In the genomic region with DNA sequence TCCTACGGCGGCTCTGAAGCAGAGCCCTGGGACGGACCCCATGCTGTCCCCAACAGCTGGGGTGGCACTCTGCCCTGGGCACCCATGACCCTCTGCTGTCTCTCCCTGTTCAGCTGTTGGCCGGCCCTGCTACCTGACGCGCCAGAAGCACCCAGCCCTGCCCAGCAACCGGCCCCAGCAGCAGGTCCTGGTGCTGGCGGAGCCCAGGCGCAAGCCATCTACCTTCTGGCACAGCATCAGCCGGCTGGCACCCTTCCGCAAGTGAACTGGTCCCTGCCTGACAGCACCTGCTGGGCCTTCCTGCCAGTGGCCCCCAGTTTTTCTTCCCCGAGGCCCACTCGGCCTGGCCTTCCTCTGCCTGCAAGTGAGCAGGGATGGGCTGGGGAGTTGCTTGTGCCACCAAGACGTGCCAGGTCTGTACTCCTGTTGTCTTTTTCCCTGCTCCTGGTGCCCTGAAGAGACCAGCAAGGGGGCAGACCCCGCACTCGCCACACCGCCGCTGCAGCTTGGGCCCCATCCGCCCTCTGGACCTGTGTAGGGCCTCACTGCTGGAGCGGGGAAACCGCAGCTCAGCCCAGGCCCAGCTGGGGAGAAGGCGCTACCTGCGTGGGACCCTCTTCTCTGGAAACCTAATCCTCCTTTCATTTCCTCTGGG, we compare ENCODE assay signal across 3 cellular contexts.
TF ChIP-seq lines count a peak whose summit lies in the region.

No MANE protein-coding gene starts in this region.

TF ChIP-seq in SK-N-SH treated with all-trans-retinoic acid at 6 μM for 48 hours, 23 proteins besides CTCF, POLR2A, EP300 and RAD21 (continued from another document):
- TF ChIP-seq ZNF565 (CRISPR knock-in tag; conservative IDR thresholded peaks at IDR 0.05; ENCODE audit: low read depth) (no peak), TCF4 (CRISPR knock-in tag; IDR thresholded peaks at IDR 0.05; ENCODE audit: borderline replicate concordance) (no peak), RARB (CRISPR knock-in tag; IDR thresholded peaks at IDR 0.05) (no peak), ZFP3 (CRISPR knock-in tag; IDR thresholded peaks at IDR 0.05) (no peak), ZC3H10 (CRISPR knock-in tag; IDR thresholded peaks at IDR 0.05) (no peak), SNAI2 (CRISPR knock-in tag; IDR thresholded peaks at IDR 0.05) (no peak), ZFP30 (CRISPR knock-in tag; IDR thresholded peaks at IDR 0.05) (no peak)
- TF ChIP-seq, protein P1, sequence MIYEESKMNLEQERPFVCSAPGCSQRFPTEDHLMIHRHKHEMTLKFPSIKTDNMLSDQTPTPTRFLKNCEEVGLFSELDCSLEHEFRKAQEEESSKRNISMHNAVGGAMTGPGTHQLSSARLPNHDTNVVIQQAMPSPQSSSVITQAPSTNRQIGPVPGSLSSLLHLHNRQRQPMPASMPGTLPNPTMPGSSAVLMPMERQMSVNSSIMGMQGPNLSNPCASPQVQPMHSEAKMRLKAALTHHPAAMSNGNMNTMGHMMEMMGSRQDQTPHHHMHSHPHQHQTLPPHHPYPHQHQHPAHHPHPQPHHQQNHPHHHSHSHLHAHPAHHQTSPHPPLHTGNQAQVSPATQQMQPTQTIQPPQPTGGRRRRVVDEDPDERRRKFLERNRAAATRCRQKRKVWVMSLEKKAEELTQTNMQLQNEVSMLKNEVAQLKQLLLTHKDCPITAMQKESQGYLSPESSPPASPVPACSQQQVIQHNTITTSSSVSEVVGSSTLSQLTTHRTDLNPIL (CRISPR knock-in tag; IDR thresholded peaks at IDR 0.05; ENCODE audit: low read depth) = no peak
- TF ChIP-seq, protein P2, sequence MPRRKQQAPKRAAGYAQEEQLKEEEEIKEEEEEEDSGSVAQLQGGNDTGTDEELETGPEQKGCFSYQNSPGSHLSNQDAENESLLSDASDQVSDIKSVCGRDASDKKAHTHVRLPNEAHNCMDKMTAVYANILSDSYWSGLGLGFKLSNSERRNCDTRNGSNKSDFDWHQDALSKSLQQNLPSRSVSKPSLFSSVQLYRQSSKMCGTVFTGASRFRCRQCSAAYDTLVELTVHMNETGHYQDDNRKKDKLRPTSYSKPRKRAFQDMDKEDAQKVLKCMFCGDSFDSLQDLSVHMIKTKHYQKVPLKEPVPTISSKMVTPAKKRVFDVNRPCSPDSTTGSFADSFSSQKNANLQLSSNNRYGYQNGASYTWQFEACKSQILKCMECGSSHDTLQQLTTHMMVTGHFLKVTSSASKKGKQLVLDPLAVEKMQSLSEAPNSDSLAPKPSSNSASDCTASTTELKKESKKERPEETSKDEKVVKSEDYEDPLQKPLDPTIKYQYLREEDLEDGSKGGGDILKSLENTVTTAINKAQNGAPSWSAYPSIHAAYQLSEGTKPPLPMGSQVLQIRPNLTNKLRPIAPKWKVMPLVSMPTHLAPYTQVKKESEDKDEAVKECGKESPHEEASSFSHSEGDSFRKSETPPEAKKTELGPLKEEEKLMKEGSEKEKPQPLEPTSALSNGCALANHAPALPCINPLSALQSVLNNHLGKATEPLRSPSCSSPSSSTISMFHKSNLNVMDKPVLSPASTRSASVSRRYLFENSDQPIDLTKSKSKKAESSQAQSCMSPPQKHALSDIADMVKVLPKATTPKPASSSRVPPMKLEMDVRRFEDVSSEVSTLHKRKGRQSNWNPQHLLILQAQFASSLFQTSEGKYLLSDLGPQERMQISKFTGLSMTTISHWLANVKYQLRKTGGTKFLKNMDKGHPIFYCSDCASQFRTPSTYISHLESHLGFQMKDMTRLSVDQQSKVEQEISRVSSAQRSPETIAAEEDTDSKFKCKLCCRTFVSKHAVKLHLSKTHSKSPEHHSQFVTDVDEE (CRISPR knock-in tag; IDR thresholded peaks at IDR 0.05) = no peak
- TF ChIP-seq, protein P3, sequence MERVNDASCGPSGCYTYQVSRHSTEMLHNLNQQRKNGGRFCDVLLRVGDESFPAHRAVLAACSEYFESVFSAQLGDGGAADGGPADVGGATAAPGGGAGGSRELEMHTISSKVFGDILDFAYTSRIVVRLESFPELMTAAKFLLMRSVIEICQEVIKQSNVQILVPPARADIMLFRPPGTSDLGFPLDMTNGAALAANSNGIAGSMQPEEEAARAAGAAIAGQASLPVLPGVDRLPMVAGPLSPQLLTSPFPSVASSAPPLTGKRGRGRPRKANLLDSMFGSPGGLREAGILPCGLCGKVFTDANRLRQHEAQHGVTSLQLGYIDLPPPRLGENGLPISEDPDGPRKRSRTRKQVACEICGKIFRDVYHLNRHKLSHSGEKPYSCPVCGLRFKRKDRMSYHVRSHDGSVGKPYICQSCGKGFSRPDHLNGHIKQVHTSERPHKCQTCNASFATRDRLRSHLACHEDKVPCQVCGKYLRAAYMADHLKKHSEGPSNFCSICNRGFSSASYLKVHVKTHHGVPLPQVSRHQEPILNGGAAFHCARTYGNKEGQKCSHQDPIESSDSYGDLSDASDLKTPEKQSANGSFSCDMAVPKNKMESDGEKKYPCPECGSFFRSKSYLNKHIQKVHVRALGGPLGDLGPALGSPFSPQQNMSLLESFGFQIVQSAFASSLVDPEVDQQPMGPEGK (CRISPR knock-in tag; IDR thresholded peaks at IDR 0.05; ENCODE audit: borderline replicate concordance) = no peak
TF ChIP-seq in SK-N-SH treated with all-trans-retinoic acid at 6 μM for 48 hours: peak in this region for 0.

TF ChIP-seq in SK-N-SH, 30 proteins besides CTCF, POLR2A, EP300 and RAD21 (continued from another document):
- no peak for TF ChIP-seq YY1 (IDR thresholded peaks at IDR 0.05; ENCODE audit: low read depth)
- TF ChIP-seq FOSL2 (IDR thresholded peaks at IDR 0.05; ENCODE audit: borderline replicate concordance, low read depth) = no peak
- TF ChIP-seq GATA2 (CRISPR knock-in tag; IDR thresholded peaks at IDR 0.05) = no peak
- no peak for TF ChIP-seq TEAD4 (IDR thresholded peaks at IDR 0.05; ENCODE audit: borderline replicate concordance, insufficient read depth)
- TF ChIP-seq GABPA (IDR thresholded peaks at IDR 0.05; ENCODE audit: low read depth) = no peak
- no peak for TF ChIP-seq JUND (IDR thresholded peaks at IDR 0.05)
- TF ChIP-seq TCF12 (IDR thresholded peaks at IDR 0.05) = no peak
- TF ChIP-seq, protein P4, sequence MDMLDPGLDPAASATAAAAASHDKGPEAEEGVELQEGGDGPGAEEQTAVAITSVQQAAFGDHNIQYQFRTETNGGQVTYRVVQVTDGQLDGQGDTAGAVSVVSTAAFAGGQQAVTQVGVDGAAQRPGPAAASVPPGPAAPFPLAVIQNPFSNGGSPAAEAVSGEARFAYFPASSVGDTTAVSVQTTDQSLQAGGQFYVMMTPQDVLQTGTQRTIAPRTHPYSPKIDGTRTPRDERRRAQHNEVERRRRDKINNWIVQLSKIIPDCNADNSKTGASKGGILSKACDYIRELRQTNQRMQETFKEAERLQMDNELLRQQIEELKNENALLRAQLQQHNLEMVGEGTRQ (IDR thresholded peaks at IDR 0.05; ENCODE audit: borderline replicate concordance, low read depth, low read length) = no peak
- TF ChIP-seq NRF1 (IDR thresholded peaks at IDR 0.05; ENCODE audit: low read depth, low read length) = no peak
- TF ChIP-seq, protein P5, sequence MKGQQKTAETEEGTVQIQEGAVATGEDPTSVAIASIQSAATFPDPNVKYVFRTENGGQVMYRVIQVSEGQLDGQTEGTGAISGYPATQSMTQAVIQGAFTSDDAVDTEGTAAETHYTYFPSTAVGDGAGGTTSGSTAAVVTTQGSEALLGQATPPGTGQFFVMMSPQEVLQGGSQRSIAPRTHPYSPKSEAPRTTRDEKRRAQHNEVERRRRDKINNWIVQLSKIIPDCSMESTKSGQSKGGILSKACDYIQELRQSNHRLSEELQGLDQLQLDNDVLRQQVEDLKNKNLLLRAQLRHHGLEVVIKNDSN (IDR thresholded peaks at IDR 0.05; ENCODE audit: borderline replicate concordance, low read depth) = no peak
- no peak for TF ChIP-seq TAF1 (IDR thresholded peaks at IDR 0.05; ENCODE audit: borderline replicate concordance, low read depth, low read length)
- no peak for TF ChIP-seq FOXM1 (IDR thresholded peaks at IDR 0.05; ENCODE audit: low read depth)
- no peak for TF ChIP-seq SIN3A (IDR thresholded peaks at IDR 0.05; ENCODE audit: borderline replicate concordance, low read depth, low read length)
TF ChIP-seq in SK-N-SH: peak in this region for 0.

TF ChIP-seq in HCT116, 20 proteins besides CTCF, POLR2A, EP300 and RAD21 (continued from another document):
- TF ChIP-seq, protein P6, sequence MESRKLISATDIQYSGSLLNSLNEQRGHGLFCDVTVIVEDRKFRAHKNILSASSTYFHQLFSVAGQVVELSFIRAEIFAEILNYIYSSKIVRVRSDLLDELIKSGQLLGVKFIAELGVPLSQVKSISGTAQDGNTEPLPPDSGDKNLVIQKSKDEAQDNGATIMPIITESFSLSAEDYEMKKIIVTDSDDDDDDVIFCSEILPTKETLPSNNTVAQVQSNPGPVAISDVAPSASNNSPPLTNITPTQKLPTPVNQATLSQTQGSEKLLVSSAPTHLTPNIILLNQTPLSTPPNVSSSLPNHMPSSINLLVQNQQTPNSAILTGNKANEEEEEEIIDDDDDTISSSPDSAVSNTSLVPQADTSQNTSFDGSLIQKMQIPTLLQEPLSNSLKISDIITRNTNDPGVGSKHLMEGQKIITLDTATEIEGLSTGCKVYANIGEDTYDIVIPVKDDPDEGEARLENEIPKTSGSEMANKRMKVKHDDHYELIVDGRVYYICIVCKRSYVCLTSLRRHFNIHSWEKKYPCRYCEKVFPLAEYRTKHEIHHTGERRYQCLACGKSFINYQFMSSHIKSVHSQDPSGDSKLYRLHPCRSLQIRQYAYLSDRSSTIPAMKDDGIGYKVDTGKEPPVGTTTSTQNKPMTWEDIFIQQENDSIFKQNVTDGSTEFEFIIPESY (IDR thresholded peaks at IDR 0.05; ENCODE audit: extremely low read depth, insufficient replicate concordance, low read length) = no peak
- TF ChIP-seq POLR2AphosphoS5 (IDR thresholded peaks at IDR 0.05; ENCODE audit: low read depth, low read length) (no peak), YY1 (IDR thresholded peaks at IDR 0.05; ENCODE audit: extremely low read depth, insufficient replicate concordance, low read depth, low read length) (no peak), EGR1 (IDR thresholded peaks at IDR 0.05; ENCODE audit: low read depth) (no peak), ELF1 (IDR thresholded peaks at IDR 0.05; ENCODE audit: borderline replicate concordance, low read depth) (no peak), CBX3 (IDR thresholded peaks at IDR 0.05; ENCODE audit: low read depth) (no peak)
